Comparison of ENCODE assay signal across 8 cellular contexts in the genomic region with DNA sequence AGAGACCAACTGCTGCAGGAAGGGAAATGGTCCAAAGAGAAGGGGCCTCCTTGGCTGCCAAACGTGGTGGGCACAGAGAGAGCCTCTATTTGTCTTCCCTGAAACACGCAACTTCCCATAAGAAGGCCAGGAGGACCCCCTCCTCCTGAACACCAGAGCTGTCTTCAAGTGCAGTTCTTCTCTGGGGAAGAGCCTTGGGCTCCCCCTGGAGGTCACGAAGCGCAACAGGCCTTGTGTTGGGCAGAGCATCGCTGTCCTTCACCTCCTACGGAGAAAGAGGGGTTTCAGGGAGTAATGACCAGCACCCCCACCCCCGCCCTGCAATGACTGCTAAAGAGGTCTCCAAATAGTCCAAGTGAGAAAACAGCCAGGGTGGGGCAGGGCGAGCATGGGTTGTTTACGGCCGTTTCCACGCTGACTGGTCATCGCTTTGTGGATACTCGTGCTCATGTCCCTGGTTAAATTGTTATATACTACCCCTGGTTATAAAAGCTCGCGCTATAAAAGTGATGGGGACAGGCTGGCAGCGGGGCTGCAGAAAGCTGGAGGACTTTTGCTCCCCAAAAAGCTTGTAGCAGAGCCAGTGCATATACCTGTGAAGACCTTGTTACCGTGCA.
DNase-seq lines count a peak whose midpoint lies in the region; ATAC-seq and TF ChIP-seq lines count a peak whose summit lies in the region.

No MANE protein-coding gene starts in this region.

- no peaks in the 10 kb centered on the region for H3K9me3 Mint-ChIP-seq in stimulated activated memory B cell treated with anti-CD40 and anti-IgM and Interleukin-4, amounts not matched to agents 10 μg/mL and 1 μg/mL and 100 μg/mL, for 72 hours

- H3K36me3 Mint-ChIP-seq in stimulated activated memory B cell treated with anti-CD40 and anti-IgM and Interleukin-4, amounts not matched to agents 10 μg/mL and 1 μg/mL and 100 μg/mL, for 72 hours = no peaks in the 10 kb centered on the region

- H3K27ac Mint-ChIP-seq in stimulated activated memory B cell treated with anti-CD40 and anti-IgM and Interleukin-4, amounts not matched to agents 10 μg/mL and 1 μg/mL and 100 μg/mL, for 72 hours = no peak overlapping the region

- ATAC-seq in stimulated activated memory B cell treated with anti-CD40 and anti-IgM and Interleukin-4, amounts not matched to agents 10 μg/mL and 1 μg/mL and 100 μg/mL, for 72 hours = no peak

- DNase-seq in DMS53 (lab: John Stamatoyannopoulos, UW) (peak; percentile 33), DMS53 treated with DMSO at 0.1 percent for 48 hours (lab: John Stamatoyannopoulos, UW; ENCODE audit: unreplicated experiment) (no peak), germinal center (ENCODE audit: low spot score) (peak; percentile 23), activated gamma-delta T cell treated with Interleukin-2 at 50 U/mL for 16 hours (no peak)
- DNase-seq in activated CD4-positive, alpha-beta T cell treated with anti-CD3 and anti-CD28 coated beads, Interleukin-2, amount 50 U/mL, for 1 hour = peak; percentile 7
- DNase-seq in stimulated activated CD4-positive, alpha-beta T cell treated with anti-CD3 and anti-CD28 coated beads, Interleukin-12 subunit alpha, Interleukin-12 subunit beta, amount 100 ng/mL, for 4 hours = peak; percentile 5

- H3K4me3 Mint-ChIP-seq in stimulated activated memory B cell treated with anti-CD40 and anti-IgM and Interleukin-4, amounts not matched to agents 10 μg/mL and 1 μg/mL and 100 μg/mL, for 72 hours = no peak overlapping the region

- H3K4me1 Mint-ChIP-seq in stimulated activated memory B cell treated with anti-CD40 and anti-IgM and Interleukin-4, amounts not matched to agents 10 μg/mL and 1 μg/mL and 100 μg/mL, for 72 hours = no peaks in the 10 kb centered on the region

- peaks cover 13% of the 10 kb centered on the region for H3K27me3 Mint-ChIP-seq in stimulated activated memory B cell treated with anti-CD40 and anti-IgM and Interleukin-4, amounts not matched to agents 10 μg/mL and 1 μg/mL and 100 μg/mL, for 72 hours

- TF ChIP-seq CTCF in LNCAP (IDR thresholded peaks at IDR 0.05) = peak; percentile 86

Comparison
In these comparisons a context has a peak if more than half of its experiments do, and no peak if none do; other contexts are left out.
1. DNase-seq: peak in DMS53 (single experiment), activated CD4-positive, alpha-beta T cell treated with anti-CD3 and anti-CD28 coated beads, Interleukin-2, amount 50 U/mL, for 1 hour (single experiment), germinal center (single experiment) and stimulated activated CD4-positive, alpha-beta T cell treated with anti-CD3 and anti-CD28 coated beads, Interleukin-12 subunit alpha, Interleukin-12 subunit beta, amount 100 ng/mL, for 4 hours (single experiment); none in DMS53 treated with DMSO at 0.1 percent for 48 hours (single experiment) and activated gamma-delta T cell treated with Interleukin-2 at 50 U/mL for 16 hours (single experiment).